Comparison of ENCODE assay signal across 9 cellular contexts in genomic region chr18:65753520-65753919, GRCh38. TPM values are rescaled to one million over a fixed set of nuclear protein-coding genes. Genes with fewer than 3 reads are reported as not detected.
DNase-seq lines count a peak whose midpoint lies in the region; ATAC-seq, FAIRE-seq and TF ChIP-seq lines count a peak whose summit lies in the region.
"Had no signal": no experiment of that assay in that cellular context is flagged by ENCODE, and none has a peak within 500 bp of the region (broad histone marks: within the 10 kb centered on the region; RNA-seq: fewer than 3 reads in every experiment).

No MANE protein-coding gene starts in this region.

- POLR2A ChIA-PET in activated CD8-positive, alpha-beta T cell treated with anti-CD3 and anti-CD28 coated beads, Interleukin-2, amount 10 ng/mL, durations not matched to agents 7 days and 5 days (lab: Charles Lee), result no interaction called here

- FAIRE-seq in urothelium cell line (lab: Jason Lieb, UNC), result no peak
- FAIRE-seq: G401.6 had no signal

- CTCF ChIA-PET in activated CD8-positive, alpha-beta T cell treated with anti-CD3 and anti-CD28 coated beads, Interleukin-2, amount 10 ng/mL, durations not matched to agents 7 days and 5 days (lab: Charles Lee), result no interaction called here

- H3K9me3 Mint-ChIP-seq in activated CD8-positive, alpha-beta T cell treated with anti-CD3 and anti-CD28 coated beads, Interleukin-2, amount 10 ng/mL, durations not matched to agents 7 days and 5 days (ENCODE audit: insufficient read depth), result no peaks in the 10 kb centered on the region
- no peaks in the 10 kb centered on the region for H3K9me3 Mint-ChIP-seq in activated naive CD8-positive, alpha-beta T cell treated with anti-CD3 and anti-CD28 coated beads, Interleukin-2, amount 50 U/mL, for 24 hours

- H3K4me3 Mint-ChIP-seq in activated CD8-positive, alpha-beta T cell treated with anti-CD3 and anti-CD28 coated beads, Interleukin-2, amount 10 ng/mL, durations not matched to agents 7 days and 5 days, result no peak overlapping the region
- H3K4me3 Mint-ChIP-seq in activated naive CD8-positive, alpha-beta T cell treated with anti-CD3 and anti-CD28 coated beads, Interleukin-2, amount 50 U/mL, for 24 hours, result no peak overlapping the region

- TF ChIP-seq POLR2A in erythroblast (IDR thresholded peaks at IDR 0.05; ENCODE audit: low read length), result no peak

- ATAC-seq in HG03565 (IDR thresholded peaks at IDR 0.05; ENCODE audit: unreplicated experiment), result peak; percentile 80
- ATAC-seq in activated CD8-positive, alpha-beta T cell treated with anti-CD3 and anti-CD28 coated beads, Interleukin-2, amount 10 ng/mL, durations not matched to agents 7 days and 5 days, result no peak
- no peak for ATAC-seq in activated naive CD8-positive, alpha-beta T cell treated with anti-CD3 and anti-CD28 coated beads, Interleukin-2, amount 50 U/mL, for 24 hours

- peaks cover 11% of the 10 kb centered on the region for H3K27me3 Mint-ChIP-seq in activated CD8-positive, alpha-beta T cell treated with anti-CD3 and anti-CD28 coated beads, Interleukin-2, amount 10 ng/mL, durations not matched to agents 7 days and 5 days (ENCODE audit: low read depth)
- H3K27me3 Mint-ChIP-seq in activated naive CD8-positive, alpha-beta T cell treated with anti-CD3 and anti-CD28 coated beads, Interleukin-2, amount 50 U/mL, for 24 hours, result peaks cover 21% of the 10 kb centered on the region

- DNase-seq in D341Med (ENCODE audit: low spot score), result peak; percentile 62
- peak; percentile 83 for DNase-seq in NCI-H82 (lab: John Stamatoyannopoulos, UW)
- peak; percentile 22 to 24 for DNase-seq in erythroblast (lab: John Stamatoyannopoulos, UW)
- DNase-seq in urothelium cell line (ENCODE audit: low spot score), result peak; percentile 28
- DNase-seq in activated CD8-positive, alpha-beta T cell treated with anti-CD3 and anti-CD28 coated beads, Interleukin-2, amount 10 ng/mL, durations not matched to agents 7 days and 5 days, result no peak
- no peak for DNase-seq in activated naive CD8-positive, alpha-beta T cell treated with anti-CD3 and anti-CD28 coated beads, Interleukin-2, amount 50 U/mL, for 24 hours
- DNase-seq in A172 (ENCODE audit: low spot score), result no peak

- H3K27ac Mint-ChIP-seq in activated CD8-positive, alpha-beta T cell treated with anti-CD3 and anti-CD28 coated beads, Interleukin-2, amount 10 ng/mL, durations not matched to agents 7 days and 5 days, result no peak overlapping the region
- no peak overlapping the region for H3K27ac Mint-ChIP-seq in activated naive CD8-positive, alpha-beta T cell treated with anti-CD3 and anti-CD28 coated beads, Interleukin-2, amount 50 U/mL, for 24 hours

- H3K36me3 Mint-ChIP-seq in activated CD8-positive, alpha-beta T cell treated with anti-CD3 and anti-CD28 coated beads, Interleukin-2, amount 10 ng/mL, durations not matched to agents 7 days and 5 days (ENCODE audit: low read depth), result peaks cover 3% of the 10 kb centered on the region
- no peaks in the 10 kb centered on the region for H3K36me3 Mint-ChIP-seq in activated naive CD8-positive, alpha-beta T cell treated with anti-CD3 and anti-CD28 coated beads, Interleukin-2, amount 50 U/mL, for 24 hours (ENCODE audit: low read depth)

- no peaks in the 10 kb centered on the region for H3K4me1 Mint-ChIP-seq in activated CD8-positive, alpha-beta T cell treated with anti-CD3 and anti-CD28 coated beads, Interleukin-2, amount 10 ng/mL, durations not matched to agents 7 days and 5 days (ENCODE audit: low read depth)
- H3K4me1 Mint-ChIP-seq in activated naive CD8-positive, alpha-beta T cell treated with anti-CD3 and anti-CD28 coated beads, Interleukin-2, amount 50 U/mL, for 24 hours, result no peaks in the 10 kb centered on the region

RNA-seq across cellular contexts. Expression of gene CDH7, which starts 2.7 kb away (rescaled TPM):
- total RNA-seq in activated CD8-positive, alpha-beta T cell treated with anti-CD3 and anti-CD28 coated beads, Interleukin-2, amount 10 ng/mL, durations not matched to agents 7 days and 5 days, result not detected
- not detected in 2 replicates for total RNA-seq in A172 (2014; rRNA removed; shearing (Covaris generic))

Comparison
In these comparisons a context has a peak if more than half of its experiments do, and no peak if none do; other contexts are left out.
1. DNase-seq: peak in D341Med (single experiment), NCI-H82 (single experiment), erythroblast (2 of 2) and urothelium cell line (single experiment); none in activated CD8-positive, alpha-beta T cell treated with anti-CD3 and anti-CD28 coated beads, Interleukin-2, amount 10 ng/mL, durations not matched to agents 7 days and 5 days (single experiment), activated naive CD8-positive, alpha-beta T cell treated with anti-CD3 and anti-CD28 coated beads, Interleukin-2, amount 50 U/mL, for 24 hours (single experiment) and A172 (single experiment).